Comparison of ENCODE assay signal across 10 cellular contexts in the genomic region with DNA sequence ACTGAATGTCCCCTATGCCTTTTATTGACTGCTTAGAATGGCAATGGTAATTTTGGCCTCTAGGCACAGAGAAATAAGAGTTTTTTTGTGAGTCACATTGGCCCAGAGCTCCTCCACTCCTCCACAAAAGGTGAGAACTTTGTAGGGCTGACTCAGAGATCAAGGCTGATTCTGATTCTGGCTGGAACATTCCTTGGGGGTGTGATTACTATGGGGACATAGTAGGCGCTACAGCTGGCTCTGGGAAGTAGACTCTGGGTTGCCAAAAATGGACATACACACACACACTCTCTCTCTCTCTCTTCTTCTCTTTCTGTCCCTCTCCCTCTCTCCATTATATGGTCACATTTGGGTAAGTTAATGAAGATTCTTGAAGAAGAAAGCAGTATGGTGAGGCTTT.
A peak's percentile ranks its signal among the peaks of the same experiment; 100 is the strongest.
DNase-seq lines count a peak whose midpoint lies in the region; ATAC-seq and TF ChIP-seq lines count a peak whose summit lies in the region.
"Had no signal": no experiment of that assay in that cellular context is flagged by ENCODE, and none has a peak within 500 bp of the region (broad histone marks: within the 10 kb centered on the region; RNA-seq: fewer than 3 reads in every experiment).

No MANE protein-coding gene starts in this region.

- H3K4me3 ChIP-seq in LNCaP clone FGC (ENCODE audit: low read depth, low read length) (no peak overlapping the region), mesenchymal stem cell (ENCODE audit: insufficient read depth in 1 of 2, low read depth in 1 of 2, low read length in 2 of 2) (no peak overlapping the region)

- H3K23ac ChIP-seq in mesenchymal stem cell (ENCODE audit: low read length in 2 of 2), result no peak overlapping the region

- no peaks in the 10 kb centered on the region for H3K9me3 ChIP-seq in mesenchymal stem cell (ENCODE audit: control insufficient read depth, low read length)

- H2BK120ac ChIP-seq in mesenchymal stem cell (ENCODE audit: low read depth, low read length), result no peak overlapping the region

- no peak overlapping the region for H3K14ac ChIP-seq in mesenchymal stem cell (ENCODE audit: low read length in 2 of 2)

- no peak overlapping the region for H4K91ac ChIP-seq in mesenchymal stem cell (ENCODE audit: low read length)

- H3K36me3 ChIP-seq in mesenchymal stem cell (ENCODE audit: control insufficient read depth in 1 of 2, insufficient read depth in 2 of 2, low read depth in 1 of 2, low read length in 2 of 2), result no peaks in the 10 kb centered on the region

- H3K27ac ChIP-seq in cingulate gyrus (ENCODE audit: low read depth, low read length) (peak overlapping the region; percentile 47), mesenchymal stem cell (ENCODE audit: low read length, poor library complexity, severe bottlenecking) (no peak overlapping the region)

- no CpG with 5 or more reads among the region's 1 CpG for whole genome bisulfite sequencing in mesenchymal stem cell

- no peak overlapping the region for H2BK15ac ChIP-seq in mesenchymal stem cell (ENCODE audit: low read depth, poor library complexity, severe bottlenecking)

- H2BK12ac ChIP-seq in mesenchymal stem cell (ENCODE audit: low read length in 2 of 2), result no peak overlapping the region

- no peaks in the 10 kb centered on the region for H3K79me1 ChIP-seq in mesenchymal stem cell (replicated peaks; ENCODE audit: low read length, poor library complexity, severe bottlenecking)

- ATAC-seq in GM19452 (IDR thresholded peaks at IDR 0.05; ENCODE audit: unreplicated experiment) (no peak), HG03108 (IDR thresholded peaks at IDR 0.05; ENCODE audit: unreplicated experiment) (no peak)
- ATAC-seq: natural killer cell treated with Interleukin-12 subunit alpha and Interleukin-12 subunit beta and Interleukin-15 and Interleukin-18, amount 100 ng/mL, for 72 hours had no signal

- H3K9ac ChIP-seq in mesenchymal stem cell (ENCODE audit: low read length), result peak overlapping the region; percentile 73

- no peak overlapping the region for H3K4me2 ChIP-seq in mesenchymal stem cell (ENCODE audit: low read length, poor library complexity, severe bottlenecking)

- no peak overlapping the region for H2BK5ac ChIP-seq in mesenchymal stem cell (ENCODE audit: low read depth, low read length, poor library complexity, severe bottlenecking)

- H2AFZ ChIP-seq in mesenchymal stem cell (ENCODE audit: low read depth, low read length), result no peak overlapping the region

- TF ChIP-seq CTCF in LNCaP clone FGC (IDR thresholded peaks at IDR 0.05; ENCODE audit: control insufficient read depth, extremely low read depth, insufficient read depth), result no peak

- H2AK5ac ChIP-seq in mesenchymal stem cell (ENCODE audit: low read length, severe bottlenecking), result no peak overlapping the region

- H3K4me1 ChIP-seq in mesenchymal stem cell (ENCODE audit: control insufficient read depth, insufficient read depth, low read depth, low read length), result no peaks in the 10 kb centered on the region

- DNase-seq in Ammon's horn (ENCODE audit: low spot score) (peak; percentile 55), LNCaP clone FGC (ENCODE audit: low read depth) (peak; percentile 17), mesenchymal stem cell (peak; percentile 35), D341Med (ENCODE audit: low spot score) (no peak), GM19238 (ENCODE audit: insufficient read length, low spot score) (no peak)
- DNase-seq: NCI-H345 had no signal

- H4K8ac ChIP-seq in mesenchymal stem cell (ENCODE audit: low read length), result no peak overlapping the region

- H3K18ac ChIP-seq in mesenchymal stem cell (ENCODE audit: low read depth in 1 of 2, low read length in 2 of 2), result no peak overlapping the region

- peaks cover 0 to 7% of the 10 kb centered on the region in 2 experiments for H3K27me3 ChIP-seq in mesenchymal stem cell (ENCODE audit: control insufficient read depth in 1 of 2, insufficient read depth in 1 of 2, low read length in 2 of 2)

- H3K4ac ChIP-seq in mesenchymal stem cell (ENCODE audit: low read depth in 1 of 2, low read length in 2 of 2), result no peak overlapping the region

Comparison
In these comparisons a context has a peak if more than half of its experiments do, and no peak if none do; other contexts are left out.
1. DNase-seq: peak in Ammon's horn (single experiment), LNCaP clone FGC (single experiment) and mesenchymal stem cell (single experiment); none in D341Med (single experiment) and GM19238 (single experiment).